ENCODE assay signal across 23 cellular contexts in the genomic region with DNA sequence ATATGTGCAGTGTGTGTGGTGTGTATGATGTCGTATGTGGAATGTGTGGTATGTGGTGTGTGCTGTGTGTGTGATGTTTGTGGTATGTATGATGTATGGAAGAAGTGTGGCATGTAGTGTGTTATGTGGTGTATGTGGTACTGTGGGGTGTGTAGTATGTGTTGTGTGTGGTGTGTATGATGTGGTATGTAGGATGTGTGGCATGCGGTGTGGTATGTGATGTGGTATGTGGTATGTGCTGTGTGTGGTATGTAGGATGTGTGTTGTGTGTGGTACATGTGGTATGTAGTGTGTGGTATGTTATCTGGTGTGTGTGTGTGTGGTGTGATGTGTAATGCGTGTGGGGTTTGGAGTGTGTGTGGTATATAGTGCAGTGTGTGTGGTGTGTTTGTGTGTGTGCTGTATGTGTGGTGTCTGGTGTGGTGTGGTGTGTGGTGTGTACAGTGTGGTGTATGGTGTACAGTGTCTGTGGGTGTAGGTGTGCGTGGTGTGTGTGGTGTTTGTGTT.
DNase-seq lines count a peak whose midpoint lies in the region; ATAC-seq and TF ChIP-seq lines count a peak whose summit lies in the region.
"Had no signal": no experiment of that assay in that cellular context is flagged by ENCODE, and none has a peak within 500 bp of the region (broad histone marks: within the 10 kb centered on the region; RNA-seq: fewer than 3 reads in every experiment).

No MANE protein-coding gene starts in this region.

- no peak overlapping the region for H2BK12ac ChIP-seq in H9 (ENCODE audit: insufficient read length, low read depth, low read length)

- H3K4me3 Mint-ChIP-seq in H9 = no peak overlapping the region
- H3K4me3 Mint-ChIP-seq in activated CD4-positive, alpha-beta memory T cell treated with anti-CD3 and anti-CD28 coated beads for 36 hours = no peak overlapping the region
- H3K4me3 Mint-ChIP-seq: CD4-positive, CD25-positive, alpha-beta regulatory T cell; IgD-negative memory B cell; natural killer cell; T-helper 2 cell treated with Interferon-gamma antibody and Interleukin-4, amounts not matched to agents 5 μg/mL and 100 μg/mL, for 36 hours had no signal

- intact Hi-C loops in activated CD4-positive, alpha-beta memory T cell treated with anti-CD3 and anti-CD28 coated beads for 36 hours (cut with micrococcal nuclease) = no loop called here

- H3K27ac ChIP-seq in H9 (ENCODE audit: insufficient read length, low read depth, low read length) (no peak overlapping the region), osteoblast (ENCODE audit: low read depth, low read length) (no peak overlapping the region), Karpas-422 (ENCODE audit: low read length) (no peak overlapping the region)
- H3K27ac ChIP-seq: brain microvascular endothelial cell, colonic mucosa, HL-60 had no signal

- H3K56ac ChIP-seq in H9 (ENCODE audit: insufficient read length, low read depth, low read length) = no peak overlapping the region

- POLR2A ChIA-PET in activated CD4-positive, alpha-beta memory T cell treated with anti-CD3 and anti-CD28 coated beads for 36 hours (lab: Charles Lee) = no interaction called here

- H4K20me1 ChIP-seq in H9 (ENCODE audit: control insufficient read depth, insufficient read depth, insufficient read length) (no peaks in the 10 kb centered on the region), osteoblast (ENCODE audit: insufficient read depth, low read length) (no peaks in the 10 kb centered on the region), Karpas-422 (ENCODE audit: insufficient read depth, low read depth, low read length) (no peaks in the 10 kb centered on the region)

- no peak overlapping the region for H4K5ac ChIP-seq in H9 (ENCODE audit: insufficient read length, low read depth, low read length)

- no peak for TF ChIP-seq CTCF in H9 (conservative IDR thresholded peaks at IDR 0.05)
- TF ChIP-seq CTCF in osteoblast (IDR thresholded peaks at IDR 0.05; ENCODE audit: extremely low read depth, low read depth, low read length) = no peak

- H3K4me3 ChIP-seq in osteoblast (ENCODE audit: insufficient read depth, low read length) = no peak overlapping the region
- H3K4me3 ChIP-seq in Karpas-422 (ENCODE audit: low read length) = no peak overlapping the region
- H3K4me3 ChIP-seq: colonic mucosa had no signal

- no peak overlapping the region for H2BK20ac ChIP-seq in H9 (ENCODE audit: low read depth, low read length, poor library complexity, severe bottlenecking)

- H2AFZ ChIP-seq in H9 (ENCODE audit: low read length) (no peak overlapping the region), osteoblast (ENCODE audit: low read length) (no peak overlapping the region), Karpas-422 (ENCODE audit: low read length) (no peak overlapping the region)

- H3K36me3 Mint-ChIP-seq in H9 (ENCODE audit: insufficient read depth in 1 of 3, low read depth in 3 of 3) = no peaks in the 10 kb centered on the region
- no peaks in the 10 kb centered on the region for H3K36me3 Mint-ChIP-seq in activated CD4-positive, alpha-beta memory T cell treated with anti-CD3 and anti-CD28 coated beads for 36 hours
- H3K36me3 Mint-ChIP-seq: CD4-positive, CD25-positive, alpha-beta regulatory T cell; IgD-negative memory B cell; natural killer cell had no signal

- no peaks in the 10 kb centered on the region for H3K79me1 ChIP-seq in H9 (ENCODE audit: insufficient read depth, low read depth, low read length, poor library complexity, severe bottlenecking)

- H4K8ac ChIP-seq in H9 (replicated peaks; ENCODE audit: insufficient read length, low read depth, low read length) = peak overlapping the region; percentile 5

- H3K4ac ChIP-seq in H9 (ENCODE audit: low read depth, low read length) = no peak overlapping the region

- H2AK5ac ChIP-seq in H9 (ENCODE audit: insufficient read length, low read length) = no peak overlapping the region

- H3K9ac ChIP-seq in H9 (ENCODE audit: extremely low read depth, insufficient read length, low read length) (no peak overlapping the region), Karpas-422 (ENCODE audit: low read length) (no peak overlapping the region)

- CTCF ChIA-PET in activated CD4-positive, alpha-beta memory T cell treated with anti-CD3 and anti-CD28 coated beads for 36 hours (lab: Charles Lee) = no interaction called here

- H3K36me3 ChIP-seq in osteoblast (ENCODE audit: insufficient read depth, low read length) (no peaks in the 10 kb centered on the region), Karpas-422 (ENCODE audit: insufficient read depth, low read length) (no peaks in the 10 kb centered on the region)
- H3K36me3 ChIP-seq: brain microvascular endothelial cell, colonic mucosa had no signal

- H3K79me2 ChIP-seq in H9 (ENCODE audit: insufficient read depth, low read length) = no peaks in the 10 kb centered on the region
- H3K79me2 ChIP-seq in osteoblast (ENCODE audit: insufficient read depth, low read length) = no peaks in the 10 kb centered on the region
- H3K79me2 ChIP-seq in Karpas-422 (ENCODE audit: low read length) = no peaks in the 10 kb centered on the region

- H3K23me2 ChIP-seq in H9 (ENCODE audit: insufficient read length, low read depth, low read length, poor library complexity, severe bottlenecking) = no peaks in the 10 kb centered on the region

- WGBS in H9 (ENCODE audit: extremely low coverage, insufficient read length, low lambda C conversion rate) = 96% methylated on average over 4 of the region's 4 CpGs

- H3K27me3 ChIP-seq in H9 (ENCODE audit: insufficient read depth, low read length) (no peaks in the 10 kb centered on the region; the same call in 1 of the 2 replicates), osteoblast (ENCODE audit: insufficient read depth, low read length) (no peaks in the 10 kb centered on the region), Karpas-422 (ENCODE audit: low read length) (no peaks in the 10 kb centered on the region)
- H3K27me3 ChIP-seq: brain microvascular endothelial cell, colonic mucosa had no signal

- peaks cover 16% of the 10 kb centered on the region for H3K27me3 Mint-ChIP-seq in H9 (ENCODE audit: low read depth)
- H3K27me3 Mint-ChIP-seq in activated CD4-positive, alpha-beta memory T cell treated with anti-CD3 and anti-CD28 coated beads for 36 hours = no peaks in the 10 kb centered on the region
- H3K27me3 Mint-ChIP-seq: CD4-positive, CD25-positive, alpha-beta regulatory T cell; IgD-negative memory B cell had no signal

- no peak overlapping the region for H2BK5ac ChIP-seq in H9 (ENCODE audit: insufficient read length, low read length)

- H3K9me3 Mint-ChIP-seq in H9 = no peaks in the 10 kb centered on the region
- no peaks in the 10 kb centered on the region for H3K9me3 Mint-ChIP-seq in activated CD4-positive, alpha-beta memory T cell treated with anti-CD3 and anti-CD28 coated beads for 36 hours
- H3K9me3 Mint-ChIP-seq: CD4-positive, CD25-positive, alpha-beta regulatory T cell; IgD-negative memory B cell; natural killer cell; T-helper 2 cell treated with Interferon-gamma antibody and Interleukin-4, amounts not matched to agents 5 μg/mL and 100 μg/mL, for 36 hours had no signal

- H3K4me1 ChIP-seq in H9 (ENCODE audit: insufficient read depth, low read length) (no peaks in the 10 kb centered on the region), osteoblast (ENCODE audit: insufficient read depth, low read length) (no peaks in the 10 kb centered on the region), Karpas-422 (ENCODE audit: low read length) (no peaks in the 10 kb centered on the region)
- H3K4me1 ChIP-seq: colonic mucosa had no signal

- H3K4me2 ChIP-seq in H9 (ENCODE audit: insufficient read depth, insufficient read length, low read length) (no peak overlapping the region), osteoblast (ENCODE audit: insufficient read depth, low read length) (no peak overlapping the region), Karpas-422 (ENCODE audit: low read depth, low read length, poor library complexity, severe bottlenecking) (no peak overlapping the region)

- H3K9me2 ChIP-seq in Karpas-422 (replicated peaks; ENCODE audit: insufficient read depth, low read length) = no peaks in the 10 kb centered on the region

- no peak overlapping the region for H2BK15ac ChIP-seq in H9 (ENCODE audit: low read depth, low read length)

- H3K4me1 Mint-ChIP-seq in H9 = peaks cover 0 to 2% of the 10 kb centered on the region in 2 experiments; a peak in 1 of 4 replicates
- no peaks in the 10 kb centered on the region for H3K4me1 Mint-ChIP-seq in activated CD4-positive, alpha-beta memory T cell treated with anti-CD3 and anti-CD28 coated beads for 36 hours (ENCODE audit: low read depth)
- H3K4me1 Mint-ChIP-seq: CD4-positive, CD25-positive, alpha-beta regulatory T cell; natural killer cell had no signal

- DNase-seq in GM03348 (ENCODE audit: low spot score) = peak; percentile 4
- DNase-seq in H9 = no peak
- peak; percentile 29 for DNase-seq in osteoblast (ENCODE audit: insufficient read length, low spot score, missing footprints)
- no peak for DNase-seq in Karpas-422
- DNase-seq in activated CD4-positive, alpha-beta memory T cell treated with anti-CD3 and anti-CD28 coated beads for 36 hours = no peak
- DNase-seq in HCEC 1CT = no peak
- DNase-seq: activated CD4-positive, alpha-beta T cell treated with anti-CD3 and anti-CD28 coated beads, Interleukin-2, amount 50 U/mL, for 1 hour; brain microvascular endothelial cell; CD4-positive, CD25-positive, alpha-beta regulatory T cell; colonic mucosa; glutamatergic neuron; natural killer cell; NCI-H1436; NCI-H524 treated with DMSO at 0.1 percent for 48 hours; posterior cingulate gyrus; RPMI8226; stimulated activated CD4-positive, alpha-beta T cell treated with anti-CD3 and anti-CD28 coated beads, Interleukin-15, amount 100 ng/mL, for 24 hours had no signal

- peak; percentile 49 for ATAC-seq in esophagus mucosa
- ATAC-seq: sciatic nerve, SK-N-SH treated with all-trans-retinoic acid at 6 μM for 48 hours had no signal

- H3K9me3 ChIP-seq in H9 (ENCODE audit: control insufficient read depth, low read depth, low read length) = no peaks in the 10 kb centered on the region
- H3K9me3 ChIP-seq in osteoblast (ENCODE audit: low read depth, low read length) = no peaks in the 10 kb centered on the region
- no peaks in the 10 kb centered on the region for H3K9me3 ChIP-seq in Karpas-422 (ENCODE audit: low read length)
- H3K9me3 ChIP-seq: colonic mucosa had no signal

- peak overlapping the region; percentile 23 for H3K23ac ChIP-seq in H9 (ENCODE audit: insufficient read length, low read depth, low read length)

- H3K18ac ChIP-seq in H9 (ENCODE audit: insufficient read length, low read depth, low read length) = peak overlapping the region; percentile 0

- no peak overlapping the region for H4K91ac ChIP-seq in H9 (ENCODE audit: insufficient read length, low read depth, low read length)

- H3T11ph ChIP-seq in H9 (ENCODE audit: low read length) = no peak overlapping the region

- no peak overlapping the region for H2BK120ac ChIP-seq in H9 (ENCODE audit: low read depth, low read length, poor library complexity, severe bottlenecking)

- H3K27ac Mint-ChIP-seq in H9 = no peak overlapping the region
- H3K27ac Mint-ChIP-seq in activated CD4-positive, alpha-beta memory T cell treated with anti-CD3 and anti-CD28 coated beads for 36 hours = no peak overlapping the region
- H3K27ac Mint-ChIP-seq: CD4-positive, CD25-positive, alpha-beta regulatory T cell; IgD-negative memory B cell; natural killer cell; T-helper 2 cell treated with Interferon-gamma antibody and Interleukin-4, amounts not matched to agents 5 μg/mL and 100 μg/mL, for 36 hours had no signal

- no peak overlapping the region for H3K14ac ChIP-seq in H9 (ENCODE audit: insufficient read depth, low read length)

Comparison
In these comparisons a context has a peak if more than half of its experiments do, and no peak if none do; other contexts are left out.
1. DNase-seq: peak in GM03348 (single experiment) and osteoblast (single experiment); none in H9 (single experiment), Karpas-422 (single experiment), activated CD4-positive, alpha-beta memory T cell treated with anti-CD3 and anti-CD28 coated beads for 36 hours (single experiment) and HCEC 1CT (single experiment).